1 cellular context compared by ENCODE assay signal in the genomic region with DNA sequence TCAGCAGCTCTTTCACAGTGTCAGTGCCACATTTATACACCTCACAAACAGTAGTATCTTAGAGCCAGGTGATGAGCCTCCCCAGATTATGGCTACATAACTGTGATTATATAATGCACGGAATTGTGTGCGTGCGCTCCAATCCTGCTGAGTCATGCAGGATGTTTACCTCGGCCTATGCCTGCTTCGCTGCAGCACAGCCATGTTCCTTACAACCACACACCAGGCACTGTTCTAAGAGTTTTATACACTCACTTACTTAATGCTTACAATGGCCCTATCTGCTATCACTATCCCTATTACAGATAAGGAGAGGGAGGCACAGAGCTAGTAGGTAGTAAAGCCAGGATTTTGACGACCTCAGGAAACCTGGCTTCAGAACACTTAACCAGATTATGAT.
TF ChIP-seq lines count a peak whose summit lies in the region.

No MANE protein-coding gene starts in this region.

TF ChIP-seq in K562, 482 proteins besides CTCF, POLR2A, EP300 and RAD21 (continued from another document and continues in another):
- TF ChIP-seq, protein P1, sequence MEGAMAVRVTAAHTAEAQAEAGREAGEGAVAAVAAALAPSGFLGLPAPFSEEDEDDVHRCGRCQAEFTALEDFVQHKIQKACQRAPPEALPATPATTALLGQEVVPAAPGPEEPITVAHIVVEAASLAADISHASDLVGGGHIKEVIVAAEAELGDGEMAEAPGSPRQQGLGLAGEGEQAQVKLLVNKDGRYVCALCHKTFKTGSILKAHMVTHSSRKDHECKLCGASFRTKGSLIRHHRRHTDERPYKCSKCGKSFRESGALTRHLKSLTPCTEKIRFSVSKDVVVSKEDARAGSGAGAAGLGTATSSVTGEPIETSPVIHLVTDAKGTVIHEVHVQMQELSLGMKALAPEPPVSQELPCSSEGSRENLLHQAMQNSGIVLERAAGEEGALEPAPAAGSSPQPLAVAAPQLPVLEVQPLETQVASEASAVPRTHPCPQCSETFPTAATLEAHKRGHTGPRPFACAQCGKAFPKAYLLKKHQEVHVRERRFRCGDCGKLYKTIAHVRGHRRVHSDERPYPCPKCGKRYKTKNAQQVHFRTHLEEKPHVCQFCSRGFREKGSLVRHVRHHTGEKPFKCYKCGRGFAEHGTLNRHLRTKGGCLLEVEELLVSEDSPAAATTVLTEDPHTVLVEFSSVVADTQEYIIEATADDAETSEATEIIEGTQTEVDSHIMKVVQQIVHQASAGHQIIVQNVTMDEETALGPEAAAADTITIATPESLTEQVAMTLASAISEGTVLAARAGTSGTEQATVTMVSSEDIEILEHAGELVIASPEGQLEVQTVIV (CRISPR knock-in tag; IDR thresholded peaks at IDR 0.05; ENCODE audit: borderline replicate concordance): no peak
- TF ChIP-seq, protein P2, sequence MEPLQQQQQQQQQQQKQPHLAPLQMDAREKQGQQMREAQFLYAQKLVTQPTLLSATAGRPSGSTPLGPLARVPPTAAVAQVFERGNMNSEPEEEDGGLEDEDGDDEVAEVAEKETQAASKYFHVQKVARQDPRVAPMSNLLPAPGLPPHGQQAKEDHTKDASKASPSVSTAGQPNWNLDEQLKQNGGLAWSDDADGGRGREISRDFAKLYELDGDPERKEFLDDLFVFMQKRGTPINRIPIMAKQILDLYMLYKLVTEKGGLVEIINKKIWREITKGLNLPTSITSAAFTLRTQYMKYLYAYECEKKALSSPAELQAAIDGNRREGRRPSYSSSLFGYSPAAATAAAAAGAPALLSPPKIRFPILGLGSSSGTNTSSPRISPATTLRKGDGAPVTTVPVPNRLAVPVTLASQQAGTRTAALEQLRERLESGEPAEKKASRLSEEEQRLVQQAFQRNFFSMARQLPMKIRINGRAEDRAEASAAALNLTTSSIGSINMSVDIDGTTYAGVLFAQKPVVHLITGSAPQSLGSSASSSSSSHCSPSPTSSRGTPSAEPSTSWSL (CRISPR knock-in tag; IDR thresholded peaks at IDR 0.05; ENCODE audit: borderline replicate concordance): no peak
- TF ChIP-seq, protein P3, sequence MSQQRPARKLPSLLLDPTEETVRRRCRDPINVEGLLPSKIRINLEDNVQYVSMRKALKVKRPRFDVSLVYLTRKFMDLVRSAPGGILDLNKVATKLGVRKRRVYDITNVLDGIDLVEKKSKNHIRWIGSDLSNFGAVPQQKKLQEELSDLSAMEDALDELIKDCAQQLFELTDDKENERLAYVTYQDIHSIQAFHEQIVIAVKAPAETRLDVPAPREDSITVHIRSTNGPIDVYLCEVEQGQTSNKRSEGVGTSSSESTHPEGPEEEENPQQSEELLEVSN (IDR thresholded peaks at IDR 0.05; ENCODE audit: borderline replicate concordance in 1 of 2, extremely low read depth in 1 of 2, insufficient read depth in 1 of 2, insufficient read length in 1 of 2, low read depth in 1 of 2, low read length in 1 of 2, poor library complexity in 1 of 2, severe bottlenecking in 1 of 2): no peak
- no peak for TF ChIP-seq MCM7 (IDR thresholded peaks at IDR 0.05)
- TF ChIP-seq ZNF212 (CRISPR knock-in tag; IDR thresholded peaks at IDR 0.05): no peak
- TF ChIP-seq, protein P4, sequence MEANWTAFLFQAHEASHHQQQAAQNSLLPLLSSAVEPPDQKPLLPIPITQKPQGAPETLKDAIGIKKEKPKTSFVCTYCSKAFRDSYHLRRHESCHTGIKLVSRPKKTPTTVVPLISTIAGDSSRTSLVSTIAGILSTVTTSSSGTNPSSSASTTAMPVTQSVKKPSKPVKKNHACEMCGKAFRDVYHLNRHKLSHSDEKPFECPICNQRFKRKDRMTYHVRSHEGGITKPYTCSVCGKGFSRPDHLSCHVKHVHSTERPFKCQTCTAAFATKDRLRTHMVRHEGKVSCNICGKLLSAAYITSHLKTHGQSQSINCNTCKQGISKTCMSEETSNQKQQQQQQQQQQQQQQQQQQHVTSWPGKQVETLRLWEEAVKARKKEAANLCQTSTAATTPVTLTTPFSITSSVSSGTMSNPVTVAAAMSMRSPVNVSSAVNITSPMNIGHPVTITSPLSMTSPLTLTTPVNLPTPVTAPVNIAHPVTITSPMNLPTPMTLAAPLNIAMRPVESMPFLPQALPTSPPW (CRISPR knock-in tag; IDR thresholded peaks at IDR 0.05): no peak
- TF ChIP-seq NFRKB (IDR thresholded peaks at IDR 0.05; ENCODE audit: low read depth): no peak
- 0 out of 4 replicates have a peak, but pooled peaks of 1 of the 2 experiments have one; percentile 21 for TF ChIP-seq KDM1A (IDR thresholded peaks at IDR 0.05)
- TF ChIP-seq RHOXF2B (CRISPR knock-in tag; conservative IDR thresholded peaks at IDR 0.05): no peak
- TF ChIP-seq, protein P5, sequence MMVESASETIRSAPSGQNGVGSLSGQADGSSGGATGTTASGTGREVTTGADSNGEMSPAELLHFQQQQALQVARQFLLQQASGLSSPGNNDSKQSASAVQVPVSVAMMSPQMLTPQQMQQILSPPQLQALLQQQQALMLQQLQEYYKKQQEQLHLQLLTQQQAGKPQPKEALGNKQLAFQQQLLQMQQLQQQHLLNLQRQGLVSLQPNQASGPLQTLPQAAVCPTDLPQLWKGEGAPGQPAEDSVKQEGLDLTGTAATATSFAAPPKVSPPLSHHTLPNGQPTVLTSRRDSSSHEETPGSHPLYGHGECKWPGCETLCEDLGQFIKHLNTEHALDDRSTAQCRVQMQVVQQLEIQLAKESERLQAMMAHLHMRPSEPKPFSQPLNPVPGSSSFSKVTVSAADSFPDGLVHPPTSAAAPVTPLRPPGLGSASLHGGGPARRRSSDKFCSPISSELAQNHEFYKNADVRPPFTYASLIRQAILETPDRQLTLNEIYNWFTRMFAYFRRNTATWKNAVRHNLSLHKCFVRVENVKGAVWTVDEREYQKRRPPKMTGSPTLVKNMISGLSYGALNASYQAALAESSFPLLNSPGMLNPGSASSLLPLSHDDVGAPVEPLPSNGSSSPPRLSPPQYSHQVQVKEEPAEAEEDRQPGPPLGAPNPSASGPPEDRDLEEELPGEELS (CRISPR knock-in tag; IDR thresholded peaks at IDR 0.05; ENCODE audit: borderline replicate concordance): no peak
- TF ChIP-seq, protein P6, sequence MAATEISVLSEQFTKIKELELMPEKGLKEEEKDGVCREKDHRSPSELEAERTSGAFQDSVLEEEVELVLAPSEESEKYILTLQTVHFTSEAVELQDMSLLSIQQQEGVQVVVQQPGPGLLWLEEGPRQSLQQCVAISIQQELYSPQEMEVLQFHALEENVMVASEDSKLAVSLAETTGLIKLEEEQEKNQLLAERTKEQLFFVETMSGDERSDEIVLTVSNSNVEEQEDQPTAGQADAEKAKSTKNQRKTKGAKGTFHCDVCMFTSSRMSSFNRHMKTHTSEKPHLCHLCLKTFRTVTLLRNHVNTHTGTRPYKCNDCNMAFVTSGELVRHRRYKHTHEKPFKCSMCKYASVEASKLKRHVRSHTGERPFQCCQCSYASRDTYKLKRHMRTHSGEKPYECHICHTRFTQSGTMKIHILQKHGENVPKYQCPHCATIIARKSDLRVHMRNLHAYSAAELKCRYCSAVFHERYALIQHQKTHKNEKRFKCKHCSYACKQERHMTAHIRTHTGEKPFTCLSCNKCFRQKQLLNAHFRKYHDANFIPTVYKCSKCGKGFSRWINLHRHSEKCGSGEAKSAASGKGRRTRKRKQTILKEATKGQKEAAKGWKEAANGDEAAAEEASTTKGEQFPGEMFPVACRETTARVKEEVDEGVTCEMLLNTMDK (IDR thresholded peaks at IDR 0.05; ENCODE audit: borderline replicate concordance, insufficient read depth, low read depth, low read length, poor library complexity, severe bottlenecking): no peak
- TF ChIP-seq FOXA1 (IDR thresholded peaks at IDR 0.05; ENCODE audit: borderline replicate concordance): no peak
- TF ChIP-seq MED1 (CRISPR knock-in tag; IDR thresholded peaks at IDR 0.05; ENCODE audit: borderline replicate concordance): no peak
- peak; percentile 13; the same call in 1 of the 2 replicates for TF ChIP-seq SMARCE1 (IDR thresholded peaks at IDR 0.05)
- TF ChIP-seq, protein P7, sequence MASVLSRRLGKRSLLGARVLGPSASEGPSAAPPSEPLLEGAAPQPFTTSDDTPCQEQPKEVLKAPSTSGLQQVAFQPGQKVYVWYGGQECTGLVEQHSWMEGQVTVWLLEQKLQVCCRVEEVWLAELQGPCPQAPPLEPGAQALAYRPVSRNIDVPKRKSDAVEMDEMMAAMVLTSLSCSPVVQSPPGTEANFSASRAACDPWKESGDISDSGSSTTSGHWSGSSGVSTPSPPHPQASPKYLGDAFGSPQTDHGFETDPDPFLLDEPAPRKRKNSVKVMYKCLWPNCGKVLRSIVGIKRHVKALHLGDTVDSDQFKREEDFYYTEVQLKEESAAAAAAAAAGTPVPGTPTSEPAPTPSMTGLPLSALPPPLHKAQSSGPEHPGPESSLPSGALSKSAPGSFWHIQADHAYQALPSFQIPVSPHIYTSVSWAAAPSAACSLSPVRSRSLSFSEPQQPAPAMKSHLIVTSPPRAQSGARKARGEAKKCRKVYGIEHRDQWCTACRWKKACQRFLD (CRISPR knock-in tag; IDR thresholded peaks at IDR 0.05): 0 out of 2 replicates have a peak, but pooled peaks have one; percentile 35
- no peak for TF ChIP-seq SMAD2 (IDR thresholded peaks at IDR 0.05; ENCODE audit: low read depth, low read length)
- no peak for TF ChIP-seq ZNF347 (CRISPR knock-in tag; IDR thresholded peaks at IDR 0.05; ENCODE audit: low read depth)
- TF ChIP-seq ZNF780A (CRISPR knock-in tag; IDR thresholded peaks at IDR 0.05): no peak
- no peak for TF ChIP-seq NELFE (IDR thresholded peaks at IDR 0.05; ENCODE audit: insufficient read depth, insufficient read length)
- no peak for TF ChIP-seq SMC3 (conservative IDR thresholded peaks at IDR 0.05; ENCODE audit: insufficient read depth, low read depth, low read length)
- TF ChIP-seq FOXK1 (CRISPR knock-in tag; IDR thresholded peaks at IDR 0.05; ENCODE audit: borderline replicate concordance): no peak
- no peak for TF ChIP-seq ZNF121 (CRISPR knock-in tag; conservative IDR thresholded peaks at IDR 0.05)
- peak; percentile 82 for TF ChIP-seq DMBX1 (CRISPR knock-in tag; IDR thresholded peaks at IDR 0.05; ENCODE audit: borderline replicate concordance)
- TF ChIP-seq LARP7 (IDR thresholded peaks at IDR 0.05): no peak
- TF ChIP-seq, protein P8, sequence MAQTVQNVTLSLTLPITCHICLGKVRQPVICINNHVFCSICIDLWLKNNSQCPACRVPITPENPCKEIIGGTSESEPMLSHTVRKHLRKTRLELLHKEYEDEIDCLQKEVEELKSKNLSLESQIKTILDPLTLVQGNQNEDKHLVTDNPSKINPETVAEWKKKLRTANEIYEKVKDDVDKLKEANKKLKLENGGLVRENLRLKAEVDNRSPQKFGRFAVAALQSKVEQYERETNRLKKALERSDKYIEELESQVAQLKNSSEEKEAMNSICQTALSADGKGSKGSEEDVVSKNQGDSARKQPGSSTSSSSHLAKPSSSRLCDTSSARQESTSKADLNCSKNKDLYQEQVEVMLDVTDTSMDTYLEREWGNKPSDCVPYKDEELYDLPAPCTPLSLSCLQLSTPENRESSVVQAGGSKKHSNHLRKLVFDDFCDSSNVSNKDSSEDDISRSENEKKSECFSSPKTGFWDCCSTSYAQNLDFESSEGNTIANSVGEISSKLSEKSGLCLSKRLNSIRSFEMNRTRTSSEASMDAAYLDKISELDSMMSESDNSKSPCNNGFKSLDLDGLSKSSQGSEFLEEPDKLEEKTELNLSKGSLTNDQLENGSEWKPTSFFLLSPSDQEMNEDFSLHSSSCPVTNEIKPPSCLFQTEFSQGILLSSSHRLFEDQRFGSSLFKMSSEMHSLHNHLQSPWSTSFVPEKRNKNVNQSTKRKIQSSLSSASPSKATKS (CRISPR knock-in tag; IDR thresholded peaks at IDR 0.05): no peak
- no peak for TF ChIP-seq ASH1L (IDR thresholded peaks at IDR 0.05; ENCODE audit: borderline replicate concordance, low read depth, partially characterized antibody)
- TF ChIP-seq, protein P9, sequence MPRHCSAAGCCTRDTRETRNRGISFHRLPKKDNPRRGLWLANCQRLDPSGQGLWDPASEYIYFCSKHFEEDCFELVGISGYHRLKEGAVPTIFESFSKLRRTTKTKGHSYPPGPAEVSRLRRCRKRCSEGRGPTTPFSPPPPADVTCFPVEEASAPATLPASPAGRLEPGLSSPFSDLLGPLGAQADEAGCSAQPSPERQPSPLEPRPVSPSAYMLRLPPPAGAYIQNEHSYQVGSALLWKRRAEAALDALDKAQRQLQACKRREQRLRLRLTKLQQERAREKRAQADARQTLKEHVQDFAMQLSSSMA (CRISPR knock-in tag; IDR thresholded peaks at IDR 0.05): no peak
- TF ChIP-seq, protein P10, sequence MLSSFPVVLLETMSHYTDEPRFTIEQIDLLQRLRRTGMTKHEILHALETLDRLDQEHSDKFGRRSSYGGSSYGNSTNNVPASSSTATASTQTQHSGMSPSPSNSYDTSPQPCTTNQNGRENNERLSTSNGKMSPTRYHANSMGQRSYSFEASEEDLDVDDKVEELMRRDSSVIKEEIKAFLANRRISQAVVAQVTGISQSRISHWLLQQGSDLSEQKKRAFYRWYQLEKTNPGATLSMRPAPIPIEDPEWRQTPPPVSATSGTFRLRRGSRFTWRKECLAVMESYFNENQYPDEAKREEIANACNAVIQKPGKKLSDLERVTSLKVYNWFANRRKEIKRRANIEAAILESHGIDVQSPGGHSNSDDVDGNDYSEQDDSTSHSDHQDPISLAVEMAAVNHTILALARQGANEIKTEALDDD (IDR thresholded peaks at IDR 0.05): no peak
- TF ChIP-seq, protein P11, sequence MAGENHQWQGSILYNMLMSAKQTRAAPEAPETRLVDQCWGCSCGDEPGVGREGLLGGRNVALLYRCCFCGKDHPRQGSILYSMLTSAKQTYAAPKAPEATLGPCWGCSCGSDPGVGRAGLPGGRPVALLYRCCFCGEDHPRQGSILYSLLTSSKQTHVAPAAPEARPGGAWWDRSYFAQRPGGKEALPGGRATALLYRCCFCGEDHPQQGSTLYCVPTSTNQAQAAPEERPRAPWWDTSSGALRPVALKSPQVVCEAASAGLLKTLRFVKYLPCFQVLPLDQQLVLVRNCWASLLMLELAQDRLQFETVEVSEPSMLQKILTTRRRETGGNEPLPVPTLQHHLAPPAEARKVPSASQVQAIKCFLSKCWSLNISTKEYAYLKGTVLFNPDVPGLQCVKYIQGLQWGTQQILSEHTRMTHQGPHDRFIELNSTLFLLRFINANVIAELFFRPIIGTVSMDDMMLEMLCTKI (IDR thresholded peaks at IDR 0.05; ENCODE audit: partially characterized antibody): no peak
- TF ChIP-seq, protein P12, sequence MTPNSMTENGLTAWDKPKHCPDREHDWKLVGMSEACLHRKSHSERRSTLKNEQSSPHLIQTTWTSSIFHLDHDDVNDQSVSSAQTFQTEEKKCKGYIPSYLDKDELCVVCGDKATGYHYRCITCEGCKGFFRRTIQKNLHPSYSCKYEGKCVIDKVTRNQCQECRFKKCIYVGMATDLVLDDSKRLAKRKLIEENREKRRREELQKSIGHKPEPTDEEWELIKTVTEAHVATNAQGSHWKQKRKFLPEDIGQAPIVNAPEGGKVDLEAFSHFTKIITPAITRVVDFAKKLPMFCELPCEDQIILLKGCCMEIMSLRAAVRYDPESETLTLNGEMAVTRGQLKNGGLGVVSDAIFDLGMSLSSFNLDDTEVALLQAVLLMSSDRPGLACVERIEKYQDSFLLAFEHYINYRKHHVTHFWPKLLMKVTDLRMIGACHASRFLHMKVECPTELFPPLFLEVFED (CRISPR knock-in tag; conservative IDR thresholded peaks at IDR 0.05): no peak
- no peak for TF ChIP-seq ZNF695 (CRISPR knock-in tag; IDR thresholded peaks at IDR 0.05)
- TF ChIP-seq HNRNPUL1 (IDR thresholded peaks at IDR 0.05; ENCODE audit: low read length): no peak
- no peak for TF ChIP-seq NEUROD1 (IDR thresholded peaks at IDR 0.05; ENCODE audit: borderline replicate concordance, low read depth, low read length, partially characterized antibody)
- TF ChIP-seq CBX1 (IDR thresholded peaks at IDR 0.05; ENCODE audit: low read depth): no peak
